19 cellular contexts compared by ENCODE assay signal in the genomic region with DNA sequence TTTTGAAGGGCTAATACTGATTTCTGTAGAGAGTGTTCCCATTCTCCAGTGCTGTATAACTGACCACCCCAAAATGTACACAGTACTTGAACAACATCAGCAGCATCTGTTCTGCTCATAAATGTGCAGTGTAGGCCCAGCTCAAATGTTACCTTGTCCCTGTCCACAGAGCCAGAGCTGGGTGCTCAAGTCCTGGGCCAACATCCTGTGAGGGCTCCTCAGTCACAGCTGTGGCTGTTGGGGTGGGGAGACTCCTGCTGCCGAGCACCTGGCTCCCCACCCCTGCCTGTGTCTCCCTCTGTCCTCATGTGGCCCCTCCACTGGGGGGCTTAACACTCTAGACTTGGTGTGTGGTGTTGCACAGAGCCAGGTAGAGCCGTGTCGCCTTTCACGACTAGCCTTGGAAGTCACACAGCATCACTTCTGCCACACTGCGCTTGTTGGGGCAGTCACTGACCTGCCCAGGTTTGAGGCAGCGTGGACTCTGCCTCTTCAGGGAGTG. TPM values are rescaled to one million over a fixed set of nuclear protein-coding genes. Genes with fewer than 3 reads are reported as not detected.
A peak's percentile ranks its signal among the peaks of the same experiment; 100 is the strongest.
DNase-seq lines count a peak whose midpoint lies in the region; ATAC-seq and TF ChIP-seq lines count a peak whose summit lies in the region.
"Had no signal": no experiment of that assay in that cellular context is flagged by ENCODE, and none has a peak within 500 bp of the region (broad histone marks: within the 10 kb centered on the region; RNA-seq: fewer than 3 reads in every experiment).

No MANE protein-coding gene starts in this region.

- no peak overlapping the region for H3K27ac ChIP-seq in heart left ventricle
- H3K27ac ChIP-seq in right atrium auricular region = no peak overlapping the region
- H3K27ac ChIP-seq in RWPE1 = peak overlapping the region; percentile 19; the same call in 1 of the 2 replicates
- no peak overlapping the region for H3K27ac ChIP-seq in upper lobe of right lung
- H3K27ac ChIP-seq in mammary epithelial cell (ENCODE audit: insufficient read depth, low read depth, low read length) = no peak overlapping the region
- H3K27ac ChIP-seq: HL-60, SK-N-MC had no signal

- no peaks in the 10 kb centered on the region for H3K9me3 ChIP-seq in heart left ventricle
- H3K9me3 ChIP-seq in right atrium auricular region = no peaks in the 10 kb centered on the region
- H3K9me3 ChIP-seq in upper lobe of right lung = no peaks in the 10 kb centered on the region
- no peaks in the 10 kb centered on the region for H3K9me3 ChIP-seq in mammary epithelial cell (replicated peaks; ENCODE audit: insufficient read depth, low read length)
- H3K9me3 ChIP-seq: BE2C had no signal

- POLR2A ChIA-PET in RWPE1 (lab: Yijun Ruan, JAX; ENCODE audit: low non-redundant PET) = no interaction called here

- CTCF ChIA-PET in RWPE1 (lab: Yijun Ruan, JAX) = interaction anchor here (0.6 kb wide), 1 partner anchor 12 kb away, joined by 5 read pairs; no protein-coding TSS in a partner anchor
- CTCF ChIA-PET in mammary epithelial cell (lab: Charles Lee; ENCODE audit: low non-redundant PET) = no interaction called here

- peak in 3 of 4 donors; percentile 22 to 60 (median 39) for ATAC-seq in heart left ventricle
- ATAC-seq in left ventricle myocardium superior = peak; percentile 29
- ATAC-seq in upper lobe of right lung = peak; percentile 21
- no peak for ATAC-seq in GM18505 (IDR thresholded peaks at IDR 0.05; ENCODE audit: unreplicated experiment)
- ATAC-seq: PC-3 had no signal

- no peak for DNase-seq in heart left ventricle
- DNase-seq in right atrium auricular region (ENCODE audit: low spot score) = no peak
- DNase-seq in RWPE1 (ENCODE audit: low spot score) = no peak
- DNase-seq in left ventricle myocardium superior = no peak
- DNase-seq in upper lobe of right lung = no peak
- DNase-seq in SHP77 (lab: John Stamatoyannopoulos, UW) = no peak
- no peak for DNase-seq in mammary epithelial cell
- DNase-seq: BE2C; CD4-positive, alpha-beta memory T cell; DMS53; Karpas-422; NCI-H1048; NCI-H1436; NCI-H1930; NCI-H526; PC-3 had no signal

- TF ChIP-seq CTCF in heart left ventricle (IDR thresholded peaks at IDR 0.05) (no peak), right atrium auricular region (IDR thresholded peaks at IDR 0.05) (no peak), RWPE1 (conservative IDR thresholded peaks at IDR 0.05; ENCODE audit: low read depth) (no peak), upper lobe of right lung (IDR thresholded peaks at IDR 0.05) (no peak), mammary epithelial cell (conservative IDR thresholded peaks at IDR 0.05 in 1 of 2, IDR thresholded peaks at IDR 0.05 in 1 of 2; ENCODE audit: extremely low read depth in 1 of 2, insufficient read depth in 1 of 2, low read depth in 1 of 2, low read length in 2 of 2) (no peak)

- intact Hi-C loops in heart left ventricle (cut with DNase I) = no loop called here
- intact Hi-C loops in left ventricle myocardium superior (cut with micrococcal nuclease) = no loop called here
- intact Hi-C loops in upper lobe of right lung (cut with DNase I) = no loop called here
- intact Hi-C loops in mammary epithelial cell (cut with micrococcal nuclease) = no loop called here

- H3K36me3 ChIP-seq in heart left ventricle = peaks cover 0 to 73% (median 61%) of the 10 kb centered on the region in 9 donors
- peaks cover 26% of the 10 kb centered on the region for H3K36me3 ChIP-seq in right atrium auricular region
- H3K36me3 ChIP-seq in upper lobe of right lung = peaks cover 30% of the 10 kb centered on the region
- peaks cover 9% of the 10 kb centered on the region for H3K36me3 ChIP-seq in mammary epithelial cell (ENCODE audit: insufficient read depth, low read length)

- dilution Hi-C loops in mammary epithelial cell (cut with HindIII; ENCODE audit: low sequenced_read_pairs) = no loop called here

- H3K4me2 ChIP-seq in mammary epithelial cell (ENCODE audit: insufficient read depth, low read depth, low read length) = no peak overlapping the region

- TF ChIP-seq POLR2A in heart left ventricle (IDR thresholded peaks at IDR 0.05) (no peak), GM18505 (IDR thresholded peaks at IDR 0.05; ENCODE audit: borderline replicate concordance, extremely low read depth, insufficient read depth, insufficient read length) (no peak)

- no peaks in the 10 kb centered on the region for H3K27me3 ChIP-seq in heart left ventricle
- no peaks in the 10 kb centered on the region for H3K27me3 ChIP-seq in right atrium auricular region
- H3K27me3 ChIP-seq in upper lobe of right lung = no peaks in the 10 kb centered on the region
- no peaks in the 10 kb centered on the region for H3K27me3 ChIP-seq in mammary epithelial cell (ENCODE audit: insufficient read depth, low read length)
- H3K27me3 ChIP-seq: BE2C had no signal

- H3K79me2 ChIP-seq in mammary epithelial cell (ENCODE audit: insufficient read depth, low read length) = peaks cover 60% of the 10 kb centered on the region

- WGBS in heart left ventricle, 4 donors = 78 to 87% (median 81%) methylated on average over 6 of the region's 6 CpGs
- WGBS in mammary epithelial cell (ENCODE audit: low coverage, missing lambda C conversion rate) = 84% methylated on average over 5 of the region's 6 CpGs

- no peak overlapping the region for H2AFZ ChIP-seq in mammary epithelial cell (ENCODE audit: low read depth, low read length)

- H3K4me3 ChIP-seq in heart left ventricle (no peak overlapping the region), right atrium auricular region (no peak overlapping the region), upper lobe of right lung (no peak overlapping the region), mammary epithelial cell (replicated peaks in 1 of 3; ENCODE audit: insufficient read depth in 1 of 3, low read depth in 2 of 3, low read length in 3 of 3) (no peak overlapping the region)
- H3K4me3 ChIP-seq: SK-N-MC had no signal

- BruUV-seq in mammary epithelial cell (replicated peaks; lab: Mats Ljungman, UMichigan) = no TSS peak

- H3K4me1 ChIP-seq in heart left ventricle (peaks cover 0 to 13% (median 0%) of the 10 kb centered on the region in 12 donors), right atrium auricular region (no peaks in the 10 kb centered on the region), upper lobe of right lung (no peaks in the 10 kb centered on the region), mammary epithelial cell (ENCODE audit: insufficient read depth, low read length) (peaks cover 6% of the 10 kb centered on the region)
- H3K4me1 ChIP-seq: BE2C had no signal

- in situ Hi-C loops in mammary epithelial cell (cut with MboI; ENCODE audit: low sequenced_read_pairs in 2 of 2) = no loop called here

- H4K20me1 ChIP-seq in mammary epithelial cell (ENCODE audit: insufficient read depth, low read length) = no peaks in the 10 kb centered on the region

- H3K9ac ChIP-seq in mammary epithelial cell (ENCODE audit: insufficient read depth, low read length) = no peak overlapping the region

RNA-seq across cellular contexts. Expression of a gene that starts 30.5 kb away (rescaled TPM):
- total RNA-seq in heart left ventricle (10 to 100 TPM; 17.1 to 31.9 (median 22.6) TPM), right atrium auricular region (10 to 100 TPM; 18.1 to 25.9 TPM), left ventricle myocardium superior (28.5 TPM), upper lobe of right lung (35.6 TPM), mammary epithelial cell (10 to 100 TPM; 49.5 to 51.3 TPM)
- polyA plus RNA-seq in heart left ventricle (10 to 100 TPM; 13.4 to 26.3 TPM), mammary epithelial cell (29.3 TPM)
- 34.9 TPM for polyA minus RNA-seq in mammary epithelial cell
